ENCODE assay signal across 24 cellular contexts in genomic region chr10:124281666-124282065, GRCh38.
"Had no signal": no experiment of that assay in that cellular context is flagged by ENCODE, and none has a peak within 500 bp of the region (broad histone marks: within the 10 kb centered on the region; RNA-seq: fewer than 3 reads in every experiment).

No MANE protein-coding gene starts in this region.

- H3K27ac Mint-ChIP-seq: endodermal cell; memory B cell; natural killer cell; stimulated activated naive B cell treated with anti-CD40 and anti-IgM and Interleukin-4, amounts not matched to agents 10 μg/mL and 1 μg/mL and 100 μg/mL, for 72 hours; stimulated activated naive CD8-positive, alpha-beta T cell treated with anti-CD3 and anti-CD28 coated beads, Interleukin-15, Interleukin-2, amounts not matched to agents 100 ng/mL and 50 ng/mL, for 24 hours had no signal

- H3K9me3 Mint-ChIP-seq: neural crest cell; stimulated activated naive CD8-positive, alpha-beta T cell treated with anti-CD3 and anti-CD28 coated beads, Interleukin-15, Interleukin-2, amounts not matched to agents 100 ng/mL and 50 ng/mL, for 24 hours had no signal

- DNase-seq: effector CD8-positive, alpha-beta T cell; endodermal cell; foreskin fibroblast; gastrocnemius medialis; head of caudate nucleus; natural killer cell; right cardiac atrium; stimulated activated CD4-positive, alpha-beta T cell treated with anti-CD3 and anti-CD28 coated beads, Interleukin-15, amount 100 ng/mL, for 24 hours; stimulated activated CD4-positive, alpha-beta T cell treated with anti-CD3 and anti-CD28 coated beads, Interleukin-2, amount 100 ng/mL, for 48 hours; stimulated activated naive B cell treated with anti-CD40 and anti-IgM and Interleukin-4, amounts not matched to agents 10 μg/mL and 1 μg/mL and 100 μg/mL, for 72 hours; uterus had no signal

- H3K36me3 Mint-ChIP-seq: memory B cell, natural killer cell had no signal

- H3K27me3 Mint-ChIP-seq: memory B cell; stimulated activated naive B cell treated with anti-CD40 and anti-IgM and Interleukin-4, amounts not matched to agents 10 μg/mL and 1 μg/mL and 100 μg/mL, for 72 hours; stimulated activated naive CD8-positive, alpha-beta T cell treated with anti-CD3 and anti-CD28 coated beads, Interleukin-15, Interleukin-2, amounts not matched to agents 100 ng/mL and 50 ng/mL, for 24 hours had no signal

- H3K27ac ChIP-seq: epithelial cell of prostate, gastrocnemius medialis, hepatocyte, psoas muscle, skin epidermis, thoracic aorta, tibial nerve, upper lobe of left lung, uterus had no signal

- H3K4me3 Mint-ChIP-seq: endodermal cell; memory B cell; natural killer cell; neural crest cell; stimulated activated naive B cell treated with anti-CD40 and anti-IgM and Interleukin-4, amounts not matched to agents 10 μg/mL and 1 μg/mL and 100 μg/mL, for 72 hours; stimulated activated naive CD8-positive, alpha-beta T cell treated with anti-CD3 and anti-CD28 coated beads, Interleukin-15, Interleukin-2, amounts not matched to agents 100 ng/mL and 50 ng/mL, for 24 hours had no signal

- ATAC-seq: esophagus mucosa; gastrocnemius medialis; left lobe of liver; natural killer cell; psoas muscle; right cardiac atrium; stimulated activated naive B cell treated with anti-CD40 and anti-IgM and Interleukin-4, amounts not matched to agents 10 μg/mL and 1 μg/mL and 100 μg/mL, for 72 hours had no signal

- H3K27me3 ChIP-seq: gastrocnemius medialis, tibial nerve, upper lobe of left lung, uterus had no signal

- H3K36me3 ChIP-seq: gastrocnemius medialis, thoracic aorta, tibial nerve, upper lobe of left lung, uterus had no signal

- H3K4me1 Mint-ChIP-seq: endodermal cell, memory B cell, natural killer cell, neural crest cell had no signal

- H3K4me3 ChIP-seq: gastrocnemius medialis, hepatocyte, lung, psoas muscle, skin epidermis, thoracic aorta, tibial nerve, upper lobe of left lung, uterus had no signal

- H3K9me3 ChIP-seq: gastrocnemius medialis, psoas muscle, thoracic aorta, upper lobe of left lung, uterus had no signal

- H3K4me1 ChIP-seq: gastrocnemius medialis, psoas muscle, tibial nerve, uterus had no signal
